8 cellular contexts compared by ENCODE assay signal in genomic region chr9:89375181-89375760, GRCh38. TPM values are rescaled to one million over a fixed set of nuclear protein-coding genes. Genes with fewer than 3 reads are reported as not detected.
DNase-seq lines count a peak whose midpoint lies in the region; ATAC-seq and TF ChIP-seq lines count a peak whose summit lies in the region.

No MANE protein-coding gene starts in this region.

- H3K4me1 Mint-ChIP-seq in activated CD4-positive, alpha-beta T cell treated with anti-CD3 and anti-CD28 coated beads, Interleukin-2, amount 10 ng/mL, durations not matched to agents 24 days and 14 days: peaks cover 39% of the 10 kb centered on the region

- peak overlapping the region; percentile 42 for H3K4me3 Mint-ChIP-seq in activated CD4-positive, alpha-beta T cell treated with anti-CD3 and anti-CD28 coated beads, Interleukin-2, amount 10 ng/mL, durations not matched to agents 24 days and 14 days

- H3K4me1 ChIP-seq in OCI-LY7 (ENCODE audit: insufficient read depth, low read length, poor library complexity, severe bottlenecking): peaks cover 6% of the 10 kb centered on the region
- H3K4me1 ChIP-seq in left ventricle myocardium inferior: no peaks in the 10 kb centered on the region

- ATAC-seq in HG02852 (IDR thresholded peaks at IDR 0.05; ENCODE audit: unreplicated experiment): peak; percentile 55

- peak overlapping the region; percentile 87 for H3K27ac Mint-ChIP-seq in activated CD4-positive, alpha-beta T cell treated with anti-CD3 and anti-CD28 coated beads, Interleukin-2, amount 10 ng/mL, durations not matched to agents 24 days and 14 days

- H3K9me3 ChIP-seq in OCI-LY7 (ENCODE audit: low read length) (no peaks in the 10 kb centered on the region), left ventricle myocardium inferior (replicated peaks) (no peaks in the 10 kb centered on the region), WERI-Rb-1 (ENCODE audit: severe bottlenecking) (no peaks in the 10 kb centered on the region)

- no peaks in the 10 kb centered on the region for H4K20me1 ChIP-seq in OCI-LY7 (ENCODE audit: insufficient read depth, low read length)

- no peaks in the 10 kb centered on the region for H3K27me3 Mint-ChIP-seq in activated CD4-positive, alpha-beta T cell treated with anti-CD3 and anti-CD28 coated beads, Interleukin-2, amount 10 ng/mL, durations not matched to agents 24 days and 14 days

- POLR2A ChIA-PET in OCI-LY7 (lab: Charles Lee): interaction anchor here (0.6 kb wide), 1 partner anchor 374 kb away, joined by 3 read pairs; no protein-coding TSS in a partner anchor

- no peak overlapping the region for H3K4me2 ChIP-seq in OCI-LY7 (ENCODE audit: low read length)

- no peak overlapping the region for H2AFZ ChIP-seq in OCI-LY7 (ENCODE audit: low read length)

- TF ChIP-seq CTCF in OCI-LY7 (conservative IDR thresholded peaks at IDR 0.05; ENCODE audit: low read length) (peak; percentile 40; the same call in 1 of the 2 replicates), left ventricle myocardium inferior (IDR thresholded peaks at IDR 0.05; ENCODE audit: borderline replicate concordance) (no peak), WERI-Rb-1 (IDR thresholded peaks at IDR 0.05; ENCODE audit: low read depth, low read length) (no peak)

- H3K36me3 ChIP-seq in OCI-LY7 (ENCODE audit: insufficient read depth, low read length): no peaks in the 10 kb centered on the region
- H3K36me3 ChIP-seq in left ventricle myocardium inferior: no peaks in the 10 kb centered on the region
- H3K36me3 ChIP-seq in WERI-Rb-1: peaks cover 6% of the 10 kb centered on the region

- DNase-seq in activated CD4-positive, alpha-beta T cell treated with anti-CD3 and anti-CD28 coated beads, Interleukin-2, amount 10 ng/mL, durations not matched to agents 24 days and 14 days: peak; percentile 81
- DNase-seq in activated CD4-positive, alpha-beta T cell treated with anti-CD3 and anti-CD28 coated beads, Interleukin-2, amount 50 U/mL, for 4 hours: no peak
- DNase-seq in OCI-LY7 (ENCODE audit: low spot score) (peak; percentile 33), foreskin melanocyte (peak; percentile 46), activated gamma-delta T cell treated with Interleukin-2 at 50 U/mL for 16 hours (no peak), left ventricle myocardium inferior (no peak), WERI-Rb-1 (no peak)

- H3K36me3 Mint-ChIP-seq in activated CD4-positive, alpha-beta T cell treated with anti-CD3 and anti-CD28 coated beads, Interleukin-2, amount 10 ng/mL, durations not matched to agents 24 days and 14 days (ENCODE audit: low read depth): peaks cover 44% of the 10 kb centered on the region

- H3K79me2 ChIP-seq in OCI-LY7 (ENCODE audit: insufficient read depth, low read depth, low read length): no peaks in the 10 kb centered on the region

- intact Hi-C loops in activated CD4-positive, alpha-beta T cell treated with anti-CD3 and anti-CD28 coated beads, Interleukin-2, amount 10 ng/mL, durations not matched to agents 24 days and 14 days (cut with micrococcal nuclease): no loop called here
- intact Hi-C loops in OCI-LY7 (cut with micrococcal nuclease; ENCODE audit: unreplicated experiment): no loop called here
- intact Hi-C loops in left ventricle myocardium inferior (cut with micrococcal nuclease): no loop called here

- BruUV-seq in OCI-LY7 (replicated peaks; lab: Mats Ljungman, UMichigan): no TSS peak

- CTCF ChIA-PET in OCI-LY7 (lab: Charles Lee; ENCODE audit: unreplicated experiment): interaction anchor here (1.0 to 1.8 kb wide), 2 partner anchors 33 to 173 kb away, joined by 5 read pairs; no protein-coding TSS in a partner anchor

- H3K4me3 ChIP-seq in OCI-LY7 (ENCODE audit: low read depth, low read length, poor library complexity, severe bottlenecking) (no peak overlapping the region), left ventricle myocardium inferior (no peak overlapping the region), WERI-Rb-1 (ENCODE audit: low read depth, low read length) (no peak overlapping the region)

- H3K27me3 ChIP-seq in left ventricle myocardium inferior (ENCODE audit: low read depth) (no peaks in the 10 kb centered on the region), WERI-Rb-1 (ENCODE audit: insufficient read depth, low read depth, severe bottlenecking) (no peaks in the 10 kb centered on the region)

- H3K27ac ChIP-seq in OCI-LY7 (ENCODE audit: low read depth, low read length, poor library complexity, severe bottlenecking): no peak overlapping the region
- H3K27ac ChIP-seq in left ventricle myocardium inferior (replicated peaks): no peak overlapping the region
- no peak overlapping the region for H3K27ac ChIP-seq in WERI-Rb-1

- no peaks in the 10 kb centered on the region for H3K9me2 ChIP-seq in OCI-LY7 (ENCODE audit: insufficient read depth, low read length)

- H3K9me3 Mint-ChIP-seq in activated CD4-positive, alpha-beta T cell treated with anti-CD3 and anti-CD28 coated beads, Interleukin-2, amount 10 ng/mL, durations not matched to agents 24 days and 14 days: no peaks in the 10 kb centered on the region

RNA-seq across cellular contexts. Expression of gene SECISBP2, which starts 57.0 kb away (rescaled TPM):
- 48.6 and 50.7 TPM in 2 replicates for total RNA-seq in activated CD4-positive, alpha-beta T cell treated with anti-CD3 and anti-CD28 coated beads, Interleukin-2, amount 10 ng/mL, durations not matched to agents 24 days and 14 days
- total RNA-seq in OCI-LY7 (2014; rRNA removed; shearing (Covaris generic)): 76.1 and 77.6 TPM in 2 replicates
- total RNA-seq in OCI-LY7 (2022): 85.5 and 108 TPM in 2 replicates
- 13.8 TPM for total RNA-seq in left ventricle myocardium inferior

Comparison
In these comparisons a context has a peak if more than half of its experiments do, and no peak if none do; other contexts are left out.
1. DNase-seq: peak in activated CD4-positive, alpha-beta T cell treated with anti-CD3 and anti-CD28 coated beads, Interleukin-2, amount 10 ng/mL, durations not matched to agents 24 days and 14 days (single experiment), OCI-LY7 (single experiment) and foreskin melanocyte (single experiment); none in activated CD4-positive, alpha-beta T cell treated with anti-CD3 and anti-CD28 coated beads, Interleukin-2, amount 50 U/mL, for 4 hours (0 of 2), activated gamma-delta T cell treated with Interleukin-2 at 50 U/mL for 16 hours (single experiment), left ventricle myocardium inferior (single experiment) and WERI-Rb-1 (single experiment).